In the genomic region with DNA sequence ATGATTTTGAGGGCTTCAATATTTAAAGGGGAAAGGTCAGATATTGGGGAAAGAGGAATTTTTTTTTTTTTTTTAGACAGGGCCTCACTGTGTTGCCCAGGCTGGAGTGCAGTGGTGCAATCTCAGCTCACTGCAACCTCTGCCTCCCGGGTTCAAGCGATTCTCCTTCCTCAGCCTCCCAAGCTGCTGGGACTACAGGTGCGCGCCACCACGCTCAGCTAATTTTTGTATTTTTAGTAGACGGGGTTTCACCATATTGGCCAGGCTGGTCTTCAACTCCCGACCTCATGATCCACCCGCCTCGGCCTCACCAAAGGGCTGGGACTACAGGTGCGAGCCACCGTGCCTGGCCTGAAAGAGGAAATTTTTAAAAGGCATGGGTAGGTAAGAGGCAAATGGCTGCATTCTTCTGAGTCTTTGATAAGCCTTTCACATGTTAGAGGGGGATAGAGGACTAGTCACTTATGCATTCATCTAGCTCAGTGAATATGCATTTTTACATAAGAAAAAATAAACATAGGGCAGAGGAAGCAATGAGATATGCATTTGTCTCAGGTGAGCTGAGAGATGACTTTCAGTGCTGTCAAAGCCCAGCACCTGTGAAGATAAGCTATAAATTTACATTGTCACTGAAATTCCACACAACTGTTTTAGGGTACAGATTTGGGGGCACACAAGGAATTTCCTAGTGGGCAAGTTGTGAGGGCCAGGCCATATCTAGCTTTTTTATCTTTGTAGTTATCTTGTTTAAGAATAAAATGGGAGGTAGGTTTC, we compare ENCODE assay signal across 8 cellular contexts. TPM values are rescaled to one million over a fixed set of nuclear protein-coding genes. Genes with fewer than 3 reads are reported as not detected.
DNase-seq lines count a peak whose midpoint lies in the region; ATAC-seq and TF ChIP-seq lines count a peak whose summit lies in the region.

No MANE protein-coding gene starts in this region.

- H3K4me1 Mint-ChIP-seq in effector memory CD8-positive, alpha-beta T cell (ENCODE audit: low read depth in 2 of 2) = peaks cover 15 to 20% of the 10 kb centered on the region in 2 donors
- peaks cover 11% of the 10 kb centered on the region in 2 donors for H3K4me1 Mint-ChIP-seq in natural killer cell treated with Interleukin-12 subunit alpha and Interleukin-12 subunit beta and Interleukin-15 and Interleukin-18, amount 100 ng/mL, for 72 hours (ENCODE audit: low read depth in 2 of 2)

- H3K36me3 ChIP-seq in BE2C (no peaks in the 10 kb centered on the region), MG63 (no peaks in the 10 kb centered on the region)

- no peaks in the 10 kb centered on the region for H3K4me1 ChIP-seq in BE2C

- ATAC-seq in effector memory CD8-positive, alpha-beta T cell (replicated peaks) = no peak
- no peak for ATAC-seq in natural killer cell treated with Interleukin-12 subunit alpha and Interleukin-12 subunit beta and Interleukin-15 and Interleukin-18, amount 100 ng/mL, for 72 hours
- ATAC-seq in GM18909 (IDR thresholded peaks at IDR 0.05; ENCODE audit: poor library complexity, unreplicated experiment) (no peak), GM18870 (IDR thresholded peaks at IDR 0.05; ENCODE audit: unreplicated experiment) (no peak)

- H3K9me3 Mint-ChIP-seq in effector memory CD8-positive, alpha-beta T cell = no peaks in the 10 kb centered on the region
- H3K9me3 Mint-ChIP-seq in natural killer cell treated with Interleukin-12 subunit alpha and Interleukin-12 subunit beta and Interleukin-15 and Interleukin-18, amount 100 ng/mL, for 72 hours = no peaks in the 10 kb centered on the region

- no peak for TF ChIP-seq CTCF in BE2C (IDR thresholded peaks at IDR 0.05; ENCODE audit: low read depth, low read length)

- DNase-seq in BE2C = no peak
- no peak for DNase-seq in MG63
- DNase-seq in effector memory CD8-positive, alpha-beta T cell = no peak
- DNase-seq in natural killer cell treated with Interleukin-12 subunit alpha and Interleukin-12 subunit beta and Interleukin-15 and Interleukin-18, amount 100 ng/mL, for 72 hours (ENCODE audit: low spot score) = no peak
- DNase-seq in NCI-H2029 treated with DMSO at 0.1 percent for 48 hours (lab: John Stamatoyannopoulos, UW) = no peak
- no peak for DNase-seq in NCI-H226

- H3K4me3 ChIP-seq in BE2C (ENCODE audit: low read depth, low read length) (peak overlapping the region; percentile 73), MG63 (peak overlapping the region; percentile 86)

- H3K27me3 ChIP-seq in BE2C = no peaks in the 10 kb centered on the region
- no peaks in the 10 kb centered on the region for H3K27me3 ChIP-seq in MG63

- H3K27me3 Mint-ChIP-seq in effector memory CD8-positive, alpha-beta T cell = no peaks in the 10 kb centered on the region
- H3K27me3 Mint-ChIP-seq in natural killer cell treated with Interleukin-12 subunit alpha and Interleukin-12 subunit beta and Interleukin-15 and Interleukin-18, amount 100 ng/mL, for 72 hours = no peaks in the 10 kb centered on the region

- H3K27ac Mint-ChIP-seq in effector memory CD8-positive, alpha-beta T cell = peak overlapping the region; percentile 89 to 92
- peak overlapping the region; percentile 81 to 94 for H3K27ac Mint-ChIP-seq in natural killer cell treated with Interleukin-12 subunit alpha and Interleukin-12 subunit beta and Interleukin-15 and Interleukin-18, amount 100 ng/mL, for 72 hours

- H3K9me3 ChIP-seq in BE2C (no peaks in the 10 kb centered on the region), MG63 (no peaks in the 10 kb centered on the region)

- H3K36me3 Mint-ChIP-seq in effector memory CD8-positive, alpha-beta T cell (ENCODE audit: insufficient read depth) = no peaks in the 10 kb centered on the region
- no peaks in the 10 kb centered on the region for H3K36me3 Mint-ChIP-seq in natural killer cell treated with Interleukin-12 subunit alpha and Interleukin-12 subunit beta and Interleukin-15 and Interleukin-18, amount 100 ng/mL, for 72 hours

- H3K4me3 Mint-ChIP-seq in effector memory CD8-positive, alpha-beta T cell = peak overlapping the region; percentile 85 to 94
- peak overlapping the region; percentile 95 for H3K4me3 Mint-ChIP-seq in natural killer cell treated with Interleukin-12 subunit alpha and Interleukin-12 subunit beta and Interleukin-15 and Interleukin-18, amount 100 ng/mL, for 72 hours

RNA-seq across cellular contexts. Expression of a gene that starts 1.1 kb away (rescaled TPM):
- 35.8 TPM for polyA plus RNA-seq in BE2C (2012; ENCODE audit: insufficient read depth, insufficient read length, low read depth)
- 1.0 and 6.3 TPM in 2 replicates for total RNA-seq in MG63 (2014; rRNA removed; shearing (Covaris generic); ENCODE audit: low replicate concordance)
- 10 to 100 TPM; 19.4 to 35.2 TPM for total RNA-seq in natural killer cell treated with Interleukin-12 subunit alpha and Interleukin-12 subunit beta and Interleukin-15 and Interleukin-18, amount 100 ng/mL, for 72 hours

RNA-seq across cellular contexts. Expression of a gene that starts 14.4 kb away (rescaled TPM):
- 60.3 TPM for polyA plus RNA-seq in BE2C (2012; ENCODE audit: insufficient read depth, insufficient read length, low read depth)
- 8.9 and 9.2 TPM in 2 replicates for total RNA-seq in MG63 (2014; rRNA removed; shearing (Covaris generic); ENCODE audit: low replicate concordance)
- total RNA-seq in natural killer cell treated with Interleukin-12 subunit alpha and Interleukin-12 subunit beta and Interleukin-15 and Interleukin-18, amount 100 ng/mL, for 72 hours = 10 to 100 TPM; 63.0 to 66.0 TPM
